8 cellular contexts compared by ENCODE assay signal in genomic region chr19:8832132-8833021, GRCh38. TPM values are rescaled to one million over a fixed set of nuclear protein-coding genes. Genes with fewer than 3 reads are reported as not detected.
DNase-seq lines count a peak whose midpoint lies in the region; ATAC-seq and TF ChIP-seq lines count a peak whose summit lies in the region.

Gene MBD3L1, plus strand, starts transcription at chr19:8832377. Its CDS starts 10,302 bp downstream, at chr19:8842679.
Gene ZNF558, minus strand, starts transcription at chr19:8832304. Its CDS starts 9,645 bp downstream, at chr19:8822659.

- peaks cover 17% of the 10 kb centered on the region for H3K36me3 ChIP-seq in Karpas-422 (ENCODE audit: insufficient read depth, low read length)

- TF ChIP-seq CTCF in RWPE1 (conservative IDR thresholded peaks at IDR 0.05; ENCODE audit: low read depth) (peak; percentile 47), fibroblast of the aortic adventitia (IDR thresholded peaks at IDR 0.05; ENCODE audit: insufficient read depth, low read length) (no peak), nephron progenitor cell (IDR thresholded peaks at IDR 0.05) (no peak)

- no peaks in the 10 kb centered on the region for H3K9me3 ChIP-seq in Karpas-422 (ENCODE audit: low read length)

- peaks cover 3% of the 10 kb centered on the region for H3K27me3 Mint-ChIP-seq in nephron progenitor cell (ENCODE audit: low read depth, poor library complexity)
- H3K27me3 Mint-ChIP-seq in stimulated activated naive CD8-positive, alpha-beta T cell treated with anti-CD3 and anti-CD28 coated beads, Interleukin-15, amount 100 ng/mL, for 72 hours = no peaks in the 10 kb centered on the region

- H3K4me3 ChIP-seq in Karpas-422 (ENCODE audit: low read length) (peak within 1 kb of the TSS; percentile 94), fibroblast of the aortic adventitia (ENCODE audit: low read depth, low read length) (peak within 1 kb of the TSS; percentile 79)

- DNase-seq in DMS79 treated with DMSO at 0.1 percent for 48 hours (lab: John Stamatoyannopoulos, UW) (peak; percentile 100), Karpas-422 (peak; percentile 99), RWPE1 (ENCODE audit: low spot score) (peak; percentile 96), fibroblast of the aortic adventitia (ENCODE audit: low read depth) (peak; percentile 97), nephron progenitor cell (peak; percentile 98)
- DNase-seq in activated effector memory CD4-positive, alpha-beta T cell treated with anti-CD3 and anti-CD28 coated beads, Interleukin-2, amount 50 U/mL, for 16 hours = peak; percentile 99
- peak; percentile 99 to 100 for DNase-seq in stimulated activated naive CD8-positive, alpha-beta T cell treated with anti-CD3 and anti-CD28 coated beads, Interleukin-15, amount 100 ng/mL, for 72 hours

- ATAC-seq in GM21737 (IDR thresholded peaks at IDR 0.05; ENCODE audit: unreplicated experiment) = peak; percentile 79
- peak; percentile 96 for ATAC-seq in stimulated activated naive CD8-positive, alpha-beta T cell treated with anti-CD3 and anti-CD28 coated beads, Interleukin-15, amount 100 ng/mL, for 72 hours

- no peaks in the 10 kb centered on the region for H3K27me3 ChIP-seq in Karpas-422 (ENCODE audit: low read length)

- CTCF ChIA-PET in RWPE1 (lab: Yijun Ruan, JAX) = no interaction called here

- H3K4me3 Mint-ChIP-seq in nephron progenitor cell = peak within 1 kb of the TSS; percentile 90
- H3K4me3 Mint-ChIP-seq in stimulated activated naive CD8-positive, alpha-beta T cell treated with anti-CD3 and anti-CD28 coated beads, Interleukin-15, amount 100 ng/mL, for 72 hours = peak within 1 kb of the TSS; percentile 91 to 95

- POLR2A ChIA-PET in RWPE1 (lab: Yijun Ruan, JAX; ENCODE audit: low non-redundant PET) = interaction anchor here (0.6 to 0.7 kb wide), 2 partner anchors 195 to 220 kb away, joined by 3 read pairs; no protein-coding TSS in a partner anchor

- H3K27ac Mint-ChIP-seq in nephron progenitor cell = peak within 1 kb of the TSS; percentile 96
- H3K27ac Mint-ChIP-seq in stimulated activated naive CD8-positive, alpha-beta T cell treated with anti-CD3 and anti-CD28 coated beads, Interleukin-15, amount 100 ng/mL, for 72 hours = peak within 1 kb of the TSS; percentile 97 to 98

- H3K4me1 Mint-ChIP-seq in nephron progenitor cell = peaks cover 9% of the 10 kb centered on the region
- peaks cover 26% of the 10 kb centered on the region for H3K4me1 Mint-ChIP-seq in stimulated activated naive CD8-positive, alpha-beta T cell treated with anti-CD3 and anti-CD28 coated beads, Interleukin-15, amount 100 ng/mL, for 72 hours

- peak within 1 kb of the TSS; percentile 96 for H2AFZ ChIP-seq in Karpas-422 (ENCODE audit: low read length)

- H3K4me2 ChIP-seq in Karpas-422 (ENCODE audit: low read depth, low read length, poor library complexity, severe bottlenecking) = peak within 1 kb of the TSS; percentile 86

- peaks cover 7% of the 10 kb centered on the region; the same call in 1 of the 2 replicates for H3K79me2 ChIP-seq in Karpas-422 (ENCODE audit: low read length)

- H3K9me3 Mint-ChIP-seq in nephron progenitor cell = peaks cover 76% of the 10 kb centered on the region
- H3K9me3 Mint-ChIP-seq in stimulated activated naive CD8-positive, alpha-beta T cell treated with anti-CD3 and anti-CD28 coated beads, Interleukin-15, amount 100 ng/mL, for 72 hours = no peaks in the 10 kb centered on the region

- H3K27ac ChIP-seq in Karpas-422 (ENCODE audit: low read length) (peak within 1 kb of the TSS; percentile 63), RWPE1 (peak within 1 kb of the TSS; percentile 96)

- peaks cover 42% of the 10 kb centered on the region for H3K36me3 Mint-ChIP-seq in nephron progenitor cell (ENCODE audit: low read depth)

- peaks cover 10% of the 10 kb centered on the region for H3K4me1 ChIP-seq in Karpas-422 (ENCODE audit: low read length)

- no peaks in the 10 kb centered on the region for H3K9me2 ChIP-seq in Karpas-422 (replicated peaks; ENCODE audit: insufficient read depth, low read length)

- H3K9ac ChIP-seq in Karpas-422 (ENCODE audit: low read length) = peak within 1 kb of the TSS; percentile 84

- H4K20me1 ChIP-seq in Karpas-422 (ENCODE audit: insufficient read depth, low read depth, low read length) = no peaks in the 10 kb centered on the region

RNA-seq across cellular contexts. Expression of gene MBD3L1, which starts in this region (rescaled TPM):
- total RNA-seq in Karpas-422 (2014; rRNA removed; shearing (Covaris generic); ENCODE audit: low replicate concordance) = not detected in 2 replicates
- not detected in 2 replicates for total RNA-seq in fibroblast of the aortic adventitia (ENCODE audit: low replicate concordance)

RNA-seq across cellular contexts. Expression of gene ZNF558, which starts in this region (rescaled TPM):
- 48.4 and 78.6 TPM in 2 replicates for total RNA-seq in Karpas-422 (2014; rRNA removed; shearing (Covaris generic); ENCODE audit: low replicate concordance)
- total RNA-seq in fibroblast of the aortic adventitia (ENCODE audit: low replicate concordance) = 17.9 and 25.3 TPM in 2 replicates

Comparison
In these comparisons a context has a peak if more than half of its experiments do, and no peak if none do; other contexts are left out.
1. Peak in every context shown above with its lines: DNase-seq, ATAC-seq, H3K4me3 ChIP-seq and H3K27ac ChIP-seq.